In genomic region chr2:190974629-190975361, GRCh38 we compare ENCODE assay signal across 15 cellular contexts. TPM values are rescaled to one million over a fixed set of nuclear protein-coding genes. Genes with fewer than 3 reads are reported as not detected.
DNase-seq lines count a peak whose midpoint lies in the region; ATAC-seq, FAIRE-seq and TF ChIP-seq lines count a peak whose summit lies in the region.
"Had no signal": no experiment of that assay in that cellular context is flagged by ENCODE, and none has a peak within 500 bp of the region (broad histone marks: within the 10 kb centered on the region; RNA-seq: fewer than 3 reads in every experiment).

No MANE protein-coding gene starts in this region.

- POLR2A ChIA-PET in HepG2 (lab: Yijun Ruan, JAX), result no interaction called here

- H3K9ac ChIP-seq in subcutaneous abdominal adipose tissue (ENCODE audit: low read length in 5 of 5), result no peak overlapping the region
- no peak overlapping the region for H3K9ac ChIP-seq in HepG2 (ENCODE audit: insufficient read depth, low read depth, low read length)
- no peak overlapping the region for H3K9ac ChIP-seq in neural progenitor cell
- H3K9ac ChIP-seq: SK-N-SH had no signal

- H3K36me3 ChIP-seq in subcutaneous abdominal adipose tissue (ENCODE audit: control insufficient read depth in 5 of 5, insufficient read depth in 5 of 5, low read length in 5 of 5) (peaks cover 43 to 94% (median 80%) of the 10 kb centered on the region in 5 donors), HepG2 (replicated peaks in 1 of 2; ENCODE audit: control insufficient read depth in 1 of 2, insufficient read depth in 2 of 2, low read length in 2 of 2) (peaks cover 45 to 91% of the 10 kb centered on the region in 2 experiments), neural progenitor cell (peaks cover 3% of the 10 kb centered on the region)

- H3K27me3 ChIP-seq in right cardiac atrium (ENCODE audit: control insufficient read depth, insufficient read depth) (no peaks in the 10 kb centered on the region), subcutaneous abdominal adipose tissue (ENCODE audit: control insufficient read depth in 5 of 5, insufficient read depth in 4 of 5, low read length in 5 of 5) (no peaks in the 10 kb centered on the region), HepG2 (ENCODE audit: control insufficient read depth in 1 of 2, insufficient read depth in 2 of 2, low read length in 2 of 2) (no peaks in the 10 kb centered on the region), neural progenitor cell (no peaks in the 10 kb centered on the region)

- H3K27ac ChIP-seq in right cardiac atrium (ENCODE audit: low read length), result peak overlapping the region; percentile 84
- H3K27ac ChIP-seq in subcutaneous abdominal adipose tissue (ENCODE audit: low read depth, low read length), result peak overlapping the region; percentile 57
- H3K27ac ChIP-seq in HepG2 (ENCODE audit: extremely low read length, insufficient read depth, low read length), result no peak overlapping the region
- H3K27ac ChIP-seq in neural progenitor cell, result no peak overlapping the region

- DNase-seq in activated naive CD4-positive, alpha-beta T cell treated with anti-CD3 and anti-CD28 coated beads for 36 hours, result no peak
- DNase-seq in activated naive CD4-positive, alpha-beta T cell treated with anti-CD3 and anti-CD28 coated beads, Interleukin-2, amount 50 U/mL, for 16 hours, result no peak
- DNase-seq in right cardiac atrium, result peak; percentile 36 to 75 (median 59)
- no peak for DNase-seq in HepG2 (ENCODE audit: low spot score)
- DNase-seq in neural progenitor cell (ENCODE audit: low spot score), result no peak
- DNase-seq: activated effector memory CD4-positive, alpha-beta T cell treated with anti-CD3 and anti-CD28 coated beads, Interleukin-2, amount 50 U/mL, for 16 hours; DMS53; NCI-H2171; SK-N-SH had no signal

- FAIRE-seq in HepG2 (lab: Jason Lieb, UNC), result no peak
- FAIRE-seq: colon had no signal

- H3K36me3 Mint-ChIP-seq in activated naive CD4-positive, alpha-beta T cell treated with anti-CD3 and anti-CD28 coated beads for 36 hours (ENCODE audit: low read depth), result peaks cover 86% of the 10 kb centered on the region
- peaks cover 15% of the 10 kb centered on the region for H3K36me3 Mint-ChIP-seq in activated naive CD8-positive, alpha-beta T cell
- peaks cover 40% of the 10 kb centered on the region for H3K36me3 Mint-ChIP-seq in neural progenitor cell

- peak; percentile 65 to 81 for ATAC-seq in right cardiac atrium
- no peak; the same call in 1 of the 3 replicates for ATAC-seq in HepG2
- no peak for ATAC-seq in GM21526 (IDR thresholded peaks at IDR 0.05; ENCODE audit: low FRiP score, unreplicated experiment)

- H2AFZ ChIP-seq in HepG2 (ENCODE audit: low read length), result no peak overlapping the region
- H2AFZ ChIP-seq in neural progenitor cell (replicated peaks), result no peak overlapping the region

- no peaks in the 10 kb centered on the region for H3F3A ChIP-seq in neural progenitor cell (ENCODE audit: low read depth)

- H3K79me2 ChIP-seq in HepG2 (ENCODE audit: insufficient read depth, low read length), result no peaks in the 10 kb centered on the region
- H3K79me2 ChIP-seq in neural progenitor cell (ENCODE audit: low read depth), result no peaks in the 10 kb centered on the region

- H3K4me1 ChIP-seq in right cardiac atrium (ENCODE audit: control insufficient read depth, insufficient read depth, low read length) (peaks cover 7% of the 10 kb centered on the region), subcutaneous abdominal adipose tissue (ENCODE audit: control insufficient read depth in 5 of 5, insufficient read depth in 5 of 5, low read length in 5 of 5) (peaks cover 2 to 49% (median 44%) of the 10 kb centered on the region in 5 donors), HepG2 (ENCODE audit: insufficient read depth, low read length) (no peaks in the 10 kb centered on the region), neural progenitor cell (no peaks in the 10 kb centered on the region)

- no peaks in the 10 kb centered on the region for H3K9me3 Mint-ChIP-seq in activated naive CD4-positive, alpha-beta T cell treated with anti-CD3 and anti-CD28 coated beads for 36 hours
- no peaks in the 10 kb centered on the region for H3K9me3 Mint-ChIP-seq in activated naive CD8-positive, alpha-beta T cell (ENCODE audit: low read depth)
- H3K9me3 Mint-ChIP-seq in neural progenitor cell, result no peaks in the 10 kb centered on the region
- H3K9me3 Mint-ChIP-seq: mesothelial cell of epicardium, type B pancreatic cell had no signal

- H3K4me3 ChIP-seq in right cardiac atrium (ENCODE audit: low read length) (no peak overlapping the region), subcutaneous abdominal adipose tissue (ENCODE audit: low read depth in 1 of 5, low read length in 5 of 5) (no peak overlapping the region), HepG2 (replicated peaks in 1 of 3; ENCODE audit: insufficient read depth in 1 of 3, low read depth in 2 of 3, low read length in 3 of 3) (no peak overlapping the region), neural progenitor cell (no peak overlapping the region)

- H3K9me3 ChIP-seq in right cardiac atrium (ENCODE audit: control insufficient read depth, low read length), result no peaks in the 10 kb centered on the region
- no peaks in the 10 kb centered on the region for H3K9me3 ChIP-seq in subcutaneous abdominal adipose tissue (ENCODE audit: control insufficient read depth in 5 of 5, low read length in 5 of 5)
- no peaks in the 10 kb centered on the region for H3K9me3 ChIP-seq in HepG2 (ENCODE audit: low read length)
- no peaks in the 10 kb centered on the region for H3K9me3 ChIP-seq in neural progenitor cell (ENCODE audit: low read depth)
- H3K9me3 ChIP-seq: SK-N-SH had no signal

- H3K4me2 ChIP-seq in HepG2 (ENCODE audit: low read depth, low read length), result no peak overlapping the region
- H3K4me2 ChIP-seq in neural progenitor cell, result no peak overlapping the region
- H3K4me2 ChIP-seq: SK-N-SH had no signal

- no peak for TF ChIP-seq POLR2A in HepG2 (IDR thresholded peaks at IDR 0.05; ENCODE audit: insufficient read depth in 1 of 2, low read depth in 2 of 2, low read length in 2 of 2)

- TF ChIP-seq CTCF in HepG2 (CRISPR knock-in tag; IDR thresholded peaks at IDR 0.05), result no peak
- TF ChIP-seq CTCF in neural progenitor cell (IDR thresholded peaks at IDR 0.05), result no peak

- in situ Hi-C loops in HepG2 (cut with HindIII; ENCODE audit: extremely low pct_ligation_motif_present, low pct_unique_long_range_greater_than_20kb), result no loop called here

- BruUV-seq in HepG2 (replicated peaks; lab: Mats Ljungman, UMichigan), result no TSS peak

- CTCF ChIA-PET in activated naive CD4-positive, alpha-beta T cell treated with anti-CD3 and anti-CD28 coated beads for 36 hours (lab: Charles Lee), result interaction anchor here (1.0 to 1.2 kb wide), 3 partner anchors 7 to 193 kb away, joined by 3 to 4 read pairs (median 3); no protein-coding TSS in a partner anchor
- CTCF ChIA-PET in HepG2 (lab: Yijun Ruan, JAX; ENCODE audit: low intra/inter-chr PET ratio, low total read pairs), result no interaction called here

- TF ChIP-seq RAD21 in HepG2 (CRISPR knock-in tag; IDR thresholded peaks at IDR 0.05), result no peak

- intact Hi-C loops in activated naive CD4-positive, alpha-beta T cell treated with anti-CD3 and anti-CD28 coated beads for 36 hours (cut with micrococcal nuclease), result loop anchor here (2.0 kb wide), 1 partner anchor 14 kb away; no protein-coding TSS in a partner anchor
- intact Hi-C loops in right cardiac atrium (cut with DNase I), result loop anchor here in 1 of 4 donors (5.0 kb wide), 1 partner anchor 37 kb away; no protein-coding TSS in a partner anchor
- intact Hi-C loops in HepG2 (cut with micrococcal nuclease; ENCODE audit: unreplicated experiment), result no loop called here

- WGBS in right cardiac atrium, result 58% methylated on average over 12 of the region's 12 CpGs
- WGBS in HepG2 (ENCODE audit: low lambda C conversion rate), result 93% methylated on average over 12 of the region's 12 CpGs

- H3K27me3 Mint-ChIP-seq in activated naive CD4-positive, alpha-beta T cell treated with anti-CD3 and anti-CD28 coated beads for 36 hours (ENCODE audit: low read depth), result no peaks in the 10 kb centered on the region
- H3K27me3 Mint-ChIP-seq in activated naive CD8-positive, alpha-beta T cell, result no peaks in the 10 kb centered on the region
- no peaks in the 10 kb centered on the region for H3K27me3 Mint-ChIP-seq in neural progenitor cell (ENCODE audit: insufficient read depth, low read depth)
- H3K27me3 Mint-ChIP-seq: type B pancreatic cell had no signal

- H3K4me3 Mint-ChIP-seq in activated naive CD4-positive, alpha-beta T cell treated with anti-CD3 and anti-CD28 coated beads for 36 hours, result no peak overlapping the region
- H3K4me3 Mint-ChIP-seq in activated naive CD8-positive, alpha-beta T cell, result no peak overlapping the region
- H3K4me3 Mint-ChIP-seq in neural progenitor cell, result no peak overlapping the region
- H3K4me3 Mint-ChIP-seq: mesothelial cell of epicardium, type B pancreatic cell had no signal

- H3K4me1 Mint-ChIP-seq in activated naive CD4-positive, alpha-beta T cell treated with anti-CD3 and anti-CD28 coated beads for 36 hours (ENCODE audit: low read depth), result peaks cover 26% of the 10 kb centered on the region
- peaks cover 51% of the 10 kb centered on the region for H3K4me1 Mint-ChIP-seq in activated naive CD8-positive, alpha-beta T cell (ENCODE audit: low read depth)
- H3K4me1 Mint-ChIP-seq in neural progenitor cell, result peaks cover under 1% of the 10 kb centered on the region

- no peak for TF ChIP-seq EP300 in HepG2 (IDR thresholded peaks at IDR 0.05; ENCODE audit: low read depth in 2 of 2, low read length in 2 of 2)
- no peak for TF ChIP-seq EP300 in HepG2 (CRISPR knock-in tag; IDR thresholded peaks at IDR 0.05; ENCODE audit: borderline replicate concordance)

- H3K27ac Mint-ChIP-seq in activated naive CD4-positive, alpha-beta T cell treated with anti-CD3 and anti-CD28 coated beads for 36 hours, result peak overlapping the region; percentile 73
- H3K27ac Mint-ChIP-seq in activated naive CD8-positive, alpha-beta T cell, result peak overlapping the region; percentile 73
- no peak overlapping the region for H3K27ac Mint-ChIP-seq in neural progenitor cell
- H3K27ac Mint-ChIP-seq: mesothelial cell of epicardium, type B pancreatic cell had no signal

- H4K20me1 ChIP-seq in HepG2 (ENCODE audit: insufficient read depth, low read length), result no peaks in the 10 kb centered on the region
- no peaks in the 10 kb centered on the region for H4K20me1 ChIP-seq in neural progenitor cell (ENCODE audit: low read depth)

RNA-seq across cellular contexts. Expression of gene STAT1, which starts 39.2 kb away (rescaled TPM):
- total RNA-seq in activated naive CD4-positive, alpha-beta T cell treated with anti-CD3 and anti-CD28 coated beads for 36 hours, result 100 to 1,000 TPM; 376 to 402 TPM
- total RNA-seq in right cardiac atrium, result 10 to 100 TPM; 45.9 to 73.2 (median 61.8) TPM
- polyA plus RNA-seq in right cardiac atrium, result 19.4 TPM
- 59.6 and 90.6 TPM in 2 replicates for total RNA-seq in HepG2 (2016; rRNA removed; fragmentation: Illumina TruSeq; extraction: Trizol)
- total RNA-seq in HepG2 (2016; cell fraction: cytosol; rRNA removed; fragmentation: Illumina TruSeq; extraction: Trizol; ENCODE audit: low read depth), result 5.1 and 7.1 TPM in 2 replicates
- 57.7 and 86.9 TPM in 2 replicates for total RNA-seq in HepG2 (2016; cell fraction: insoluble cytoplasmic fraction; rRNA removed; fragmentation: Illumina TruSeq; extraction: Trizol)
- 19.3 and 19.4 TPM in 2 replicates for total RNA-seq in HepG2 (2016; cell fraction: membrane; rRNA removed; fragmentation: Illumina TruSeq; extraction: Trizol)
- 57.3 and 58.4 TPM in 2 replicates for total RNA-seq in HepG2 (2016; cell fraction: nucleus; rRNA removed; fragmentation: Illumina TruSeq; extraction: Trizol)
- polyA plus RNA-seq in HepG2 (2011; rRNA removed), result 20.3 and 21.8 TPM in 2 replicates
- 13.9 and 15.2 TPM in 2 replicates for polyA plus RNA-seq in HepG2 (2011; cell fraction: cytosol; rRNA removed)
- 22.3 and 28.1 TPM in 2 replicates for polyA plus RNA-seq in HepG2 (2011; cell fraction: nucleus; rRNA removed)
- polyA plus RNA-seq in HepG2 (2012), result 24.4 and 28.8 TPM in 2 replicates
- polyA plus RNA-seq in HepG2 (2016; cell fraction: cytosol; fragmentation: Illumina TruSeq; extraction: Trizol; ENCODE audit: low read depth), result 2.5 and 2.7 TPM in 2 replicates
- 75.4 and 77.9 TPM in 2 replicates for polyA plus RNA-seq in HepG2 (2016; cell fraction: insoluble cytoplasmic fraction; fragmentation: Illumina TruSeq; extraction: Trizol; ENCODE audit: low read depth)
- polyA plus RNA-seq in HepG2 (2016; cell fraction: membrane; fragmentation: Illumina TruSeq; extraction: Trizol; ENCODE audit: low read depth), result 8.3 and 8.6 TPM in 2 replicates
- 42.8 and 45.3 TPM in 2 replicates for polyA plus RNA-seq in HepG2 (2016; cell fraction: nucleus; fragmentation: Illumina TruSeq; extraction: Trizol; ENCODE audit: insufficient read depth, low read depth)
- 57.6 and 62.6 TPM in 2 replicates for polyA minus RNA-seq in HepG2 (2011; rRNA and poly(A)+ RNA removed; ENCODE audit: low replicate concordance)
- 30.3 and 34.4 TPM in 2 replicates for polyA minus RNA-seq in HepG2 (2011; cell fraction: cytosol; rRNA and poly(A)+ RNA removed)
- polyA minus RNA-seq in HepG2 (2011; cell fraction: nucleus; rRNA and poly(A)+ RNA removed), result 84.8 and 99.3 TPM in 2 replicates
- 52.5 and 61.7 TPM in 2 replicates for total RNA-seq in neural progenitor cell (ENCODE audit: low replicate concordance)

Comparison
In these comparisons a context has a peak if more than half of its experiments do, and no peak if none do; other contexts are left out.
1. DNase-seq: peak in right cardiac atrium (3 of 3); none in activated naive CD4-positive, alpha-beta T cell treated with anti-CD3 and anti-CD28 coated beads for 36 hours (single experiment), activated naive CD4-positive, alpha-beta T cell treated with anti-CD3 and anti-CD28 coated beads, Interleukin-2, amount 50 U/mL, for 16 hours (single experiment), HepG2 (single experiment) and neural progenitor cell (single experiment).
2. ATAC-seq: peak in right cardiac atrium (2 of 2); none in HepG2 (single experiment) and GM21526 (single experiment).
3. H3K27ac ChIP-seq: peak in right cardiac atrium (single experiment) and subcutaneous abdominal adipose tissue (single experiment); none in HepG2 (single experiment) and neural progenitor cell (single experiment).